Comparison of ENCODE assay signal across 8 cellular contexts in genomic region chr22:30969532-30970355, GRCh38. TPM values are rescaled to one million over a fixed set of nuclear protein-coding genes. Genes with fewer than 3 reads are reported as not detected.
DNase-seq lines count a peak whose midpoint lies in the region; ATAC-seq, FAIRE-seq and TF ChIP-seq lines count a peak whose summit lies in the region.

No MANE protein-coding gene starts in this region.

- intact Hi-C loops in stomach (cut with DNase I; ENCODE audit: low total_unique reads) = no loop called here

- in situ Hi-C loops in Caki2 (cut with HindIII; ENCODE audit: low pct_unique_long_range_greater_than_20kb, low sequenced_read_pairs) = no loop called here

- no peak for FAIRE-seq in HTR-8/SVneo (lab: Jason Lieb, UNC)

- TF ChIP-seq CTCF in WI38 (IDR thresholded peaks at IDR 0.05; ENCODE audit: low read depth, low read length) (no peak), stomach (IDR thresholded peaks at IDR 0.05) (no peak)

- ATAC-seq in GM21360 (IDR thresholded peaks at IDR 0.05; ENCODE audit: unreplicated experiment) = peak; percentile 36

- H3K36me3 ChIP-seq in ectodermal cell (ENCODE audit: control insufficient read depth, insufficient read depth, low read length) (peaks cover 53% of the 10 kb centered on the region), mesodermal cell (ENCODE audit: control insufficient read depth, insufficient read depth, low read length) (peaks cover 72% of the 10 kb centered on the region), stomach (peaks cover 27 to 41% (median 35%) of the 10 kb centered on the region in 4 donors)

- 2% methylated on average over 49 of the region's 49 CpGs for WGBS in ectodermal cell, 2 experiments
- WGBS in mesodermal cell (ENCODE audit: insufficient coverage in 2 of 2), 2 experiments = 2 to 3% methylated on average over 19 to 36 of the region's 49 CpGs
- WGBS in stomach, 5 donors = 3 to 7% (median 3%) methylated on average over 18 to 49 of the region's 49 CpGs

- H3K4me3 ChIP-seq in WI38 (ENCODE audit: low read depth, low read length) (peak overlapping the region; percentile 84), ectodermal cell (ENCODE audit: insufficient read depth, low read depth, low read length) (peak overlapping the region; percentile 91), mesodermal cell (ENCODE audit: extremely low read depth, insufficient read depth, low read length, poor library complexity, severe bottlenecking) (peak overlapping the region; percentile 74), stomach (peak overlapping the region; percentile 73 to 88 (median 85))

- no peak for TF ChIP-seq POLR2A in stomach (IDR thresholded peaks at IDR 0.05)

- H3K4me1 ChIP-seq in ectodermal cell (ENCODE audit: control insufficient read depth, insufficient read depth, low read length) (no peaks in the 10 kb centered on the region), mesodermal cell (ENCODE audit: control insufficient read depth, insufficient read depth, low read length, poor library complexity, severe bottlenecking) (peaks cover 6% of the 10 kb centered on the region), stomach (peaks cover 18 to 58% (median 34%) of the 10 kb centered on the region in 4 donors)

- DNase-seq in Caki2 (ENCODE audit: low read depth) = peak; percentile 11
- peak; percentile 12 for DNase-seq in HTR-8/SVneo (ENCODE audit: insufficient read length, low spot score)
- peak; percentile 31 for DNase-seq in stomach
- no peak for DNase-seq in NCI-H2196 treated with DMSO at 0.1 percent for 48 hours (lab: John Stamatoyannopoulos, UW; ENCODE audit: unreplicated experiment)

- H3K27ac ChIP-seq in ectodermal cell (ENCODE audit: insufficient read depth, low read depth, low read length, poor library complexity, severe bottlenecking) = peak overlapping the region; percentile 89
- H3K27ac ChIP-seq in mesodermal cell (ENCODE audit: low read depth, low read length, severe bottlenecking) = peak overlapping the region; percentile 94
- H3K27ac ChIP-seq in stomach = peak overlapping the region; percentile 88 to 98 (median 95)

- H3K9me3 ChIP-seq in ectodermal cell (ENCODE audit: control insufficient read depth, low read length) = peaks cover 28% of the 10 kb centered on the region
- H3K9me3 ChIP-seq in mesodermal cell (ENCODE audit: control insufficient read depth, low read length) = peaks cover 58% of the 10 kb centered on the region
- peaks cover 11 to 43% (median 27%) of the 10 kb centered on the region in 4 donors for H3K9me3 ChIP-seq in stomach

- TF ChIP-seq EP300 in stomach (IDR thresholded peaks at IDR 0.05) = no peak

- H3K27me3 ChIP-seq in ectodermal cell (ENCODE audit: control insufficient read depth, insufficient read depth, low read length, poor library complexity, severe bottlenecking) (no peaks in the 10 kb centered on the region), stomach (no peaks in the 10 kb centered on the region)

RNA-seq across cellular contexts. Expression of gene TUG1, which starts 0.7 kb away (rescaled TPM):
- total RNA-seq in Caki2 (2014; rRNA removed; shearing (Covaris generic); ENCODE audit: low replicate concordance) = 6.8 and 16.0 TPM in 2 replicates
- polyA plus RNA-seq in ectodermal cell (2013, experiment 1 of 4) = 139 TPM
- 153 TPM for polyA plus RNA-seq in ectodermal cell (2013, experiment 2 of 4)
- 109 TPM for polyA plus RNA-seq in ectodermal cell (2013, experiment 3 of 4)
- 132 TPM for polyA plus RNA-seq in ectodermal cell (2013, experiment 4 of 4)
- polyA plus RNA-seq in mesodermal cell (2013, experiment 1 of 2) = 86.7 TPM
- polyA plus RNA-seq in mesodermal cell (2013, experiment 2 of 2) = 85.8 TPM
- 100 to 1,000 TPM in 1 of 5 donors, 10 to 100 TPM in 4; 52.1 to 108 (median 86.2) TPM for total RNA-seq in stomach
- 10 to 100 TPM; 11.3 to 34.2 (median 15.9) TPM for polyA plus RNA-seq in stomach

RNA-seq across cellular contexts. Expression of gene MORC2, which starts 1.2 kb away (rescaled TPM):
- total RNA-seq in Caki2 (2014; rRNA removed; shearing (Covaris generic); ENCODE audit: low replicate concordance) = 14.4 and 19.5 TPM in 2 replicates
- polyA plus RNA-seq in ectodermal cell (2013, experiment 1 of 4) = 48.3 TPM
- 42.0 TPM for polyA plus RNA-seq in ectodermal cell (2013, experiment 2 of 4)
- polyA plus RNA-seq in ectodermal cell (2013, experiment 3 of 4) = 31.3 TPM
- polyA plus RNA-seq in ectodermal cell (2013, experiment 4 of 4) = 36.0 TPM
- 29.8 TPM for polyA plus RNA-seq in mesodermal cell (2013, experiment 1 of 2)
- 29.0 TPM for polyA plus RNA-seq in mesodermal cell (2013, experiment 2 of 2)
- 10 to 100 TPM in 4 of 5 donors, 1 to 10 TPM in 1; 8.4 to 64.8 (median 19.6) TPM for total RNA-seq in stomach
- polyA plus RNA-seq in stomach = 10 to 100 TPM in 2 of 3 donors, 1 to 10 TPM in 1; 4.4 to 23.5 (median 14.3) TPM
